In the genomic region with DNA sequence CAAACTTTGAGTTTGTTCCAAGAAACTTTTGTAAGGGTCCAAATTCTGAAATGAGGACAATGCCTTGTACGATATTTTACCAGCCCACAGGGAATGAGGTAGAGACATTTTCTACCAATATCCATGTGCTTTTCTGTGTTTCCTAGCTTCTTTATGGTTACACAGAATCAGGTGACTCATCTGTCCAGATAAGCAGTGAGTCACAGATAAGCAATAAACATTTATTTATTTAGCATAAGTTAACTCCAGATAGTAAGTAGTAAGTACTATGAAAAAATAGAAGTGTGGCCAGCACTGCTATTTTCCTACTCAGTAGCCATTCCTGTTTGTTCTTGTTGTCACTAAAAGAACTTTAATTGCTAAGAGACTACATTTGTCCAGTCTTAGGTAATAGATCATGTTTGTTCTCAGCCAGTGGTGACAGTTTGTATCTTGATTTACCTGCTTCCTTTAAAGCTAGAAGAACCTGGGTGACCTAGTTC, we compare ENCODE assay signal across 17 cellular contexts. TPM values are rescaled to one million over a fixed set of nuclear protein-coding genes. Genes with fewer than 3 reads are reported as not detected.
DNase-seq lines count a peak whose midpoint lies in the region; ATAC-seq, FAIRE-seq and TF ChIP-seq lines count a peak whose summit lies in the region.
"Had no signal": no experiment of that assay in that cellular context is flagged by ENCODE, and none has a peak within 500 bp of the region (broad histone marks: within the 10 kb centered on the region; RNA-seq: fewer than 3 reads in every experiment).

No MANE protein-coding gene starts in this region.

- 0 out of 2 replicates have a peak overlapping the region, but pooled peaks have one; percentile 17 for H3K27ac ChIP-seq in Panc1 (ENCODE audit: low read length)
- H3K27ac ChIP-seq in fibroblast of lung (ENCODE audit: insufficient read depth, low read length) = no peak overlapping the region
- H3K27ac ChIP-seq in small intestine (ENCODE audit: low read depth in 1 of 2, low read length in 1 of 2) = peak overlapping the region in 1 of 2 donors; percentile 27
- H3K27ac ChIP-seq: tibial nerve had no signal

- no peak overlapping the region for H3K9ac ChIP-seq in fibroblast of lung (ENCODE audit: insufficient read depth, low read length)

- BruUV-seq in Panc1 (replicated peaks; lab: Mats Ljungman, UMichigan) = no TSS peak

- no peak for TF ChIP-seq CTCF in Panc1 (IDR thresholded peaks at IDR 0.05)
- no peak for TF ChIP-seq CTCF in fibroblast of lung (conservative IDR thresholded peaks at IDR 0.05 in 1 of 2, IDR thresholded peaks at IDR 0.05 in 1 of 2; ENCODE audit: low read depth in 1 of 2, low read length in 2 of 2)

- FAIRE-seq in small intestine (lab: Jason Lieb, UNC) = no peak
- FAIRE-seq in RCC 7860 (lab: Jason Lieb, UNC) = no peak
- FAIRE-seq: D721Med, frontal cortex had no signal

- ATAC-seq in Panc1 = peak; percentile 84
- no peak for ATAC-seq in HG02759 (IDR thresholded peaks at IDR 0.05; ENCODE audit: unreplicated experiment)
- ATAC-seq in HG03520 (IDR thresholded peaks at IDR 0.05; ENCODE audit: unreplicated experiment) = no peak
- ATAC-seq: GM23338 had no signal

- H3K9me3 ChIP-seq in Panc1 (ENCODE audit: control insufficient read depth, insufficient read depth, low read depth, low read length) (no peaks in the 10 kb centered on the region), fibroblast of lung (ENCODE audit: control insufficient read depth, insufficient read depth, low read depth, low read length) (no peaks in the 10 kb centered on the region), small intestine (ENCODE audit: control insufficient read depth, low read depth) (no peaks in the 10 kb centered on the region)
- H3K9me3 ChIP-seq: tibial nerve had no signal

- CTCF ChIA-PET in Panc1 (lab: Charles Lee) = no interaction called here

- in situ Hi-C loops in Panc1 (cut with HindIII; ENCODE audit: low pct_unique_long_range_greater_than_20kb, low sequenced_read_pairs) = no loop called here

- 36 to 65% (median 41%) methylated on average over 1 of the region's 1 CpG for WGBS in small intestine, 3 donors

- H3K36me3 ChIP-seq in Panc1 (ENCODE audit: control insufficient read depth, insufficient read depth, low read length) (no peaks in the 10 kb centered on the region), fibroblast of lung (ENCODE audit: control insufficient read depth, insufficient read depth, low read length) (no peaks in the 10 kb centered on the region), small intestine (ENCODE audit: control insufficient read depth in 2 of 2, insufficient read depth in 2 of 2, low read length in 2 of 2) (no peaks in the 10 kb centered on the region)
- H3K36me3 ChIP-seq: tibial nerve had no signal

- H3K4me1 ChIP-seq in Panc1 (ENCODE audit: control insufficient read depth, insufficient read depth, low read length) (peaks cover 14% of the 10 kb centered on the region), fibroblast of lung (ENCODE audit: control insufficient read depth, extremely low read depth, insufficient read depth, low read length) (no peaks in the 10 kb centered on the region), small intestine (ENCODE audit: control insufficient read depth in 2 of 2, insufficient read depth in 1 of 2, low read depth in 1 of 2, low read length in 1 of 2) (peaks cover 10 to 27% of the 10 kb centered on the region in 2 donors)

- H2AFZ ChIP-seq in fibroblast of lung (ENCODE audit: low read length) = no peak overlapping the region
- H2AFZ ChIP-seq: GM23338 had no signal

- no peak overlapping the region for H3K4me2 ChIP-seq in fibroblast of lung (ENCODE audit: extremely low read depth, insufficient read depth, low read length)
- H3K4me2 ChIP-seq: GM23338 had no signal

- POLR2A ChIA-PET in Panc1 (lab: Charles Lee) = no interaction called here

- H4K20me1 ChIP-seq in fibroblast of lung (ENCODE audit: control insufficient read depth, extremely low read depth, insufficient read depth, low read length) = peaks cover 2% of the 10 kb centered on the region

- intact Hi-C loops in Panc1 (cut with micrococcal nuclease; ENCODE audit: unreplicated experiment) = no loop called here

- H3K4me3 ChIP-seq in Panc1 (ENCODE audit: low read depth in 2 of 2, low read length in 2 of 2) = no peak overlapping the region
- no peak overlapping the region for H3K4me3 ChIP-seq in fibroblast of lung (replicated peaks in 1 of 4; ENCODE audit: control extremely low read depth in 1 of 4, insufficient read depth in 1 of 4, low read depth in 3 of 4, low read length in 4 of 4)
- H3K4me3 ChIP-seq in small intestine (ENCODE audit: low read depth in 1 of 2, low read length in 2 of 2) = no peak overlapping the region
- H3K4me3 ChIP-seq: GM23338, tibial nerve had no signal

- peaks cover 14% of the 10 kb centered on the region for H3K79me2 ChIP-seq in fibroblast of lung (ENCODE audit: control insufficient read depth, insufficient read depth, low read length)

- DNase-seq in HCEC 1CT = peak; percentile 50
- no peak for DNase-seq in Panc1 (ENCODE audit: low read depth, low spot score)
- DNase-seq in fibroblast of lung (ENCODE audit: low read depth in 2 of 2) = peak; percentile 46 to 73
- peak; percentile 78 for DNase-seq in small intestine
- DNase-seq in RCC 7860 (ENCODE audit: low spot score) = no peak
- DNase-seq: activated CD4-positive, alpha-beta T cell treated with anti-CD3 and anti-CD28 coated beads, Interleukin-2, amount 50 U/mL, for 4 hours; activated naive CD4-positive, alpha-beta T cell treated with Interleukin-2 at 50 U/mL for 16 hours; cortex of kidney; NCI-H1694; NK-92 treated with Interleukin-12 subunit alpha and Interleukin-12 subunit beta, amount 100 ng/mL, for 24 hours had no signal

- no peaks in the 10 kb centered on the region for H3K27me3 ChIP-seq in Panc1 (ENCODE audit: control insufficient read depth, insufficient read depth, low read length)
- H3K27me3 ChIP-seq in fibroblast of lung (ENCODE audit: control insufficient read depth, insufficient read depth, low read length) = no peaks in the 10 kb centered on the region
- no peaks in the 10 kb centered on the region for H3K27me3 ChIP-seq in small intestine (ENCODE audit: control insufficient read depth in 2 of 2, insufficient read depth in 2 of 2, low read length in 2 of 2)
- H3K27me3 ChIP-seq: tibial nerve had no signal

RNA-seq across cellular contexts. Expression of a gene that starts 7.4 kb away (rescaled TPM):
- total RNA-seq in Panc1 (2021; ENCODE audit: unreplicated experiment) = 23.9 TPM
- 5.1 TPM for polyA plus RNA-seq in Panc1 (2012; ENCODE audit: insufficient read length)
- total RNA-seq in fibroblast of lung = 14.1 and 21.1 TPM in 2 replicates
- polyA plus RNA-seq in fibroblast of lung = 15.5 and 17.9 TPM in 2 replicates
- polyA plus RNA-seq in fibroblast of lung (2012) = 7.1 and 11.2 TPM in 2 replicates
- polyA minus RNA-seq in fibroblast of lung (ENCODE audit: low replicate concordance) = 48.5 and 64.8 TPM in 2 replicates
- polyA plus RNA-seq in small intestine = 10 to 100 TPM in 1 of 3 donors, 1 to 10 TPM in 2; 5.4 to 11.4 (median 9.4) TPM

RNA-seq across cellular contexts. Expression of a gene that starts 50.0 kb away (rescaled TPM):
- total RNA-seq in Panc1 (2021; ENCODE audit: unreplicated experiment) = 0.26 TPM
- 0.79 TPM for polyA plus RNA-seq in Panc1 (2012; ENCODE audit: insufficient read length)
- 2.8 and 6.3 TPM in 2 replicates for total RNA-seq in fibroblast of lung
- polyA plus RNA-seq in fibroblast of lung = 0.98 and 1.5 TPM in 2 replicates
- polyA plus RNA-seq in fibroblast of lung (2012) = 0.84 and 1.2 TPM in 2 replicates
- polyA minus RNA-seq in fibroblast of lung (ENCODE audit: low replicate concordance) = not detected in 2 replicates
- polyA plus RNA-seq in small intestine = under 1 TPM in 2 of 3 donors, not detected in 1; 0.46 to 0.54 TPM
- total RNA-seq: T-helper 1 cell treated with Interleukin-12 subunit alpha and Interleukin-12 subunit beta and Interleukin-4 antibody, amounts not matched to agents 30 ng/mL and 1 ng/mL, for 36 hours had no signal

Comparison
In these comparisons a context has a peak if more than half of its experiments do, and no peak if none do; other contexts are left out.
1. DNase-seq: peak in HCEC 1CT (single experiment), fibroblast of lung (2 of 2) and small intestine (single experiment); none in Panc1 (single experiment) and RCC 7860 (single experiment).